ENCODE assay signal across 1 cellular context in genomic region chr3:150371741-150372254, GRCh38.
TF ChIP-seq lines count a peak whose summit lies in the region.

No MANE protein-coding gene starts in this region.

TF ChIP-seq in K562, 482 proteins besides CTCF, POLR2A, EP300 and RAD21 (continued from another document and continues in another):
- no peak for TF ChIP-seq RNF219 (CRISPR knock-in tag; IDR thresholded peaks at IDR 0.05)
- peak; percentile 32; the same call in 1 of the 2 replicates for TF ChIP-seq CXXC5 (CRISPR knock-in tag; IDR thresholded peaks at IDR 0.05)
- no peak for TF ChIP-seq NEUROD1 (IDR thresholded peaks at IDR 0.05; ENCODE audit: borderline replicate concordance, low read depth, low read length, partially characterized antibody)
- no peak for TF ChIP-seq PRDM10 (IDR thresholded peaks at IDR 0.05; ENCODE audit: partially characterized antibody)
- TF ChIP-seq THRB (CRISPR knock-in tag; conservative IDR thresholded peaks at IDR 0.05): no peak
- no peak for TF ChIP-seq ZNF140 (CRISPR knock-in tag; IDR thresholded peaks at IDR 0.05)
- no peak for TF ChIP-seq ZNF740 (CRISPR knock-in tag; IDR thresholded peaks at IDR 0.05)
- no peak for TF ChIP-seq ZNF740 (tag; IDR thresholded peaks at IDR 0.05)
- no peak for TF ChIP-seq MYC (IDR thresholded peaks at IDR 0.05; ENCODE audit: low read depth, low read length)
- no peak for TF ChIP-seq MYC (CRISPR knock-in tag; IDR thresholded peaks at IDR 0.05; ENCODE audit: borderline replicate concordance, low read depth)
- no peak for TF ChIP-seq RFX7 (CRISPR knock-in tag; IDR thresholded peaks at IDR 0.05)
- TF ChIP-seq, protein P1, sequence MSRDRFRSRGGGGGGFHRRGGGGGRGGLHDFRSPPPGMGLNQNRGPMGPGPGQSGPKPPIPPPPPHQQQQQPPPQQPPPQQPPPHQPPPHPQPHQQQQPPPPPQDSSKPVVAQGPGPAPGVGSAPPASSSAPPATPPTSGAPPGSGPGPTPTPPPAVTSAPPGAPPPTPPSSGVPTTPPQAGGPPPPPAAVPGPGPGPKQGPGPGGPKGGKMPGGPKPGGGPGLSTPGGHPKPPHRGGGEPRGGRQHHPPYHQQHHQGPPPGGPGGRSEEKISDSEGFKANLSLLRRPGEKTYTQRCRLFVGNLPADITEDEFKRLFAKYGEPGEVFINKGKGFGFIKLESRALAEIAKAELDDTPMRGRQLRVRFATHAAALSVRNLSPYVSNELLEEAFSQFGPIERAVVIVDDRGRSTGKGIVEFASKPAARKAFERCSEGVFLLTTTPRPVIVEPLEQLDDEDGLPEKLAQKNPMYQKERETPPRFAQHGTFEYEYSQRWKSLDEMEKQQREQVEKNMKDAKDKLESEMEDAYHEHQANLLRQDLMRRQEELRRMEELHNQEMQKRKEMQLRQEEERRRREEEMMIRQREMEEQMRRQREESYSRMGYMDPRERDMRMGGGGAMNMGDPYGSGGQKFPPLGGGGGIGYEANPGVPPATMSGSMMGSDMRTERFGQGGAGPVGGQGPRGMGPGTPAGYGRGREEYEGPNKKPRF (IDR thresholded peaks at IDR 0.05; ENCODE audit: low read depth, low read length): no peak
- TF ChIP-seq, protein P2, sequence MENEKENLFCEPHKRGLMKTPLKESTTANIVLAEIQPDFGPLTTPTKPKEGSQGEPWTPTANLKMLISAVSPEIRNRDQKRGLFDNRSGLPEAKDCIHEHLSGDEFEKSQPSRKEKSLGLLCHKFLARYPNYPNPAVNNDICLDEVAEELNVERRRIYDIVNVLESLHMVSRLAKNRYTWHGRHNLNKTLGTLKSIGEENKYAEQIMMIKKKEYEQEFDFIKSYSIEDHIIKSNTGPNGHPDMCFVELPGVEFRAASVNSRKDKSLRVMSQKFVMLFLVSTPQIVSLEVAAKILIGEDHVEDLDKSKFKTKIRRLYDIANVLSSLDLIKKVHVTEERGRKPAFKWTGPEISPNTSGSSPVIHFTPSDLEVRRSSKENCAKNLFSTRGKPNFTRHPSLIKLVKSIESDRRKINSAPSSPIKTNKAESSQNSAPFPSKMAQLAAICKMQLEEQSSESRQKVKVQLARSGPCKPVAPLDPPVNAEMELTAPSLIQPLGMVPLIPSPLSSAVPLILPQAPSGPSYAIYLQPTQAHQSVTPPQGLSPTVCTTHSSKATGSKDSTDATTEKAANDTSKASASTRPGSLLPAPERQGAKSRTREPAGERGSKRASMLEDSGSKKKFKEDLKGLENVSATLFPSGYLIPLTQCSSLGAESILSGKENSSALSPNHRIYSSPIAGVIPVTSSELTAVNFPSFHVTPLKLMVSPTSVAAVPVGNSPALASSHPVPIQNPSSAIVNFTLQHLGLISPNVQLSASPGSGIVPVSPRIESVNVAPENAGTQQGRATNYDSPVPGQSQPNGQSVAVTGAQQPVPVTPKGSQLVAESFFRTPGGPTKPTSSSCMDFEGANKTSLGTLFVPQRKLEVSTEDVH (IDR thresholded peaks at IDR 0.05; ENCODE audit: low read depth, partially characterized antibody): no peak
- no peak for TF ChIP-seq ARID3B (CRISPR knock-in tag; IDR thresholded peaks at IDR 0.05; ENCODE audit: borderline replicate concordance)
- TF ChIP-seq L3MBTL2 (IDR thresholded peaks at IDR 0.05): no peak
- peak in 1 of 2 experiments; percentile 46; a peak in 1 of 4 replicates for TF ChIP-seq RCOR1 (IDR thresholded peaks at IDR 0.05; ENCODE audit: borderline replicate concordance in 1 of 2, low read depth in 2 of 2, low read length in 2 of 2)
- TF ChIP-seq CEBPG (CRISPR knock-in tag; IDR thresholded peaks at IDR 0.05): peak; percentile 70
- TF ChIP-seq CEBPG (tag; conservative IDR thresholded peaks at IDR 0.05 in 1 of 2, IDR thresholded peaks at IDR 0.05 in 1 of 2): peak; percentile 93 to 97
- TF ChIP-seq EP400 (IDR thresholded peaks at IDR 0.05): no peak
- TF ChIP-seq, protein P3, sequence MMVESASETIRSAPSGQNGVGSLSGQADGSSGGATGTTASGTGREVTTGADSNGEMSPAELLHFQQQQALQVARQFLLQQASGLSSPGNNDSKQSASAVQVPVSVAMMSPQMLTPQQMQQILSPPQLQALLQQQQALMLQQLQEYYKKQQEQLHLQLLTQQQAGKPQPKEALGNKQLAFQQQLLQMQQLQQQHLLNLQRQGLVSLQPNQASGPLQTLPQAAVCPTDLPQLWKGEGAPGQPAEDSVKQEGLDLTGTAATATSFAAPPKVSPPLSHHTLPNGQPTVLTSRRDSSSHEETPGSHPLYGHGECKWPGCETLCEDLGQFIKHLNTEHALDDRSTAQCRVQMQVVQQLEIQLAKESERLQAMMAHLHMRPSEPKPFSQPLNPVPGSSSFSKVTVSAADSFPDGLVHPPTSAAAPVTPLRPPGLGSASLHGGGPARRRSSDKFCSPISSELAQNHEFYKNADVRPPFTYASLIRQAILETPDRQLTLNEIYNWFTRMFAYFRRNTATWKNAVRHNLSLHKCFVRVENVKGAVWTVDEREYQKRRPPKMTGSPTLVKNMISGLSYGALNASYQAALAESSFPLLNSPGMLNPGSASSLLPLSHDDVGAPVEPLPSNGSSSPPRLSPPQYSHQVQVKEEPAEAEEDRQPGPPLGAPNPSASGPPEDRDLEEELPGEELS (CRISPR knock-in tag; IDR thresholded peaks at IDR 0.05; ENCODE audit: borderline replicate concordance): no peak
- TF ChIP-seq SMAD3 (CRISPR knock-in tag; conservative IDR thresholded peaks at IDR 0.05): no peak
- TF ChIP-seq FOXK1 (CRISPR knock-in tag; IDR thresholded peaks at IDR 0.05; ENCODE audit: borderline replicate concordance): no peak
- no peak for TF ChIP-seq BCL6 (CRISPR knock-in tag; IDR thresholded peaks at IDR 0.05)
- TF ChIP-seq, protein P4, sequence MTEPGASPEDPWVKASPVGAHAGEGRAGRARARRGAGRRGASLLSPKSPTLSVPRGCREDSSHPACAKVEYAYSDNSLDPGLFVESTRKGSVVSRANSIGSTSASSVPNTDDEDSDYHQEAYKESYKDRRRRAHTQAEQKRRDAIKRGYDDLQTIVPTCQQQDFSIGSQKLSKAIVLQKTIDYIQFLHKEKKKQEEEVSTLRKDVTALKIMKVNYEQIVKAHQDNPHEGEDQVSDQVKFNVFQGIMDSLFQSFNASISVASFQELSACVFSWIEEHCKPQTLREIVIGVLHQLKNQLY (CRISPR knock-in tag; conservative IDR thresholded peaks at IDR 0.05): no peak
- 0 out of 2 replicates have a peak, but pooled peaks have one; percentile 46 for TF ChIP-seq ZNF175 (CRISPR knock-in tag; IDR thresholded peaks at IDR 0.05; ENCODE audit: low read depth)
- TF ChIP-seq SIN3A (IDR thresholded peaks at IDR 0.05; ENCODE audit: borderline replicate concordance in 2 of 2, control insufficient read depth in 1 of 2, low read depth in 2 of 2, low read length in 2 of 2): no peak
- TF ChIP-seq, protein P5, sequence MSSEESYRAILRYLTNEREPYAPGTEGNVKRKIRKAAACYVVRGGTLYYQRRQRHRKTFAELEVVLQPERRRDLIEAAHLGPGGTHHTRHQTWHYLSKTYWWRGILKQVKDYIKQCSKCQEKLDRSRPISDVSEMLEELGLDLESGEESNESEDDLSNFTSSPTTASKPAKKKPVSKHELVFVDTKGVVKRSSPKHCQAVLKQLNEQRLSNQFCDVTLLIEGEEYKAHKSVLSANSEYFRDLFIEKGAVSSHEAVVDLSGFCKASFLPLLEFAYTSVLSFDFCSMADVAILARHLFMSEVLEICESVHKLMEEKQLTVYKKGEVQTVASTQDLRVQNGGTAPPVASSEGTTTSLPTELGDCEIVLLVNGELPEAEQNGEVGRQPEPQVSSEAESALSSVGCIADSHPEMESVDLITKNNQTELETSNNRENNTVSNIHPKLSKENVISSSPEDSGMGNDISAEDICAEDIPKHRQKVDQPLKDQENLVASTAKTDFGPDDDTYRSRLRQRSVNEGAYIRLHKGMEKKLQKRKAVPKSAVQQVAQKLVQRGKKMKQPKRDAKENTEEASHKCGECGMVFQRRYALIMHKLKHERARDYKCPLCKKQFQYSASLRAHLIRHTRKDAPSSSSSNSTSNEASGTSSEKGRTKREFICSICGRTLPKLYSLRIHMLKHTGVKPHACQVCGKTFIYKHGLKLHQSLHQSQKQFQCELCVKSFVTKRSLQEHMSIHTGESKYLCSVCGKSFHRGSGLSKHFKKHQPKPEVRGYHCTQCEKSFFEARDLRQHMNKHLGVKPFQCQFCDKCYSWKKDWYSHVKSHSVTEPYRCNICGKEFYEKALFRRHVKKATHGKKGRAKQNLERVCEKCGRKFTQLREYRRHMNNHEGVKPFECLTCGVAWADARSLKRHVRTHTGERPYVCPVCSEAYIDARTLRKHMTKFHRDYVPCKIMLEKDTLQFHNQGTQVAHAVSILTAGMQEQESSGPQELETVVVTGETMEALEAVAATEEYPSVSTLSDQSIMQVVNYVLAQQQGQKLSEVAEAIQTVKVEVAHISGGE (CRISPR knock-in tag; IDR thresholded peaks at IDR 0.05): no peak
- no peak for TF ChIP-seq NR2C2 (CRISPR knock-in tag; IDR thresholded peaks at IDR 0.05)
- no peak for TF ChIP-seq NR2C2 (tag; IDR thresholded peaks at IDR 0.05)
- peak; percentile 57 for TF ChIP-seq SMARCA4 (IDR thresholded peaks at IDR 0.05)
- no peak for TF ChIP-seq STAG1 (CRISPR knock-in tag; IDR thresholded peaks at IDR 0.05; ENCODE audit: borderline replicate concordance)
- TF ChIP-seq, protein P6, sequence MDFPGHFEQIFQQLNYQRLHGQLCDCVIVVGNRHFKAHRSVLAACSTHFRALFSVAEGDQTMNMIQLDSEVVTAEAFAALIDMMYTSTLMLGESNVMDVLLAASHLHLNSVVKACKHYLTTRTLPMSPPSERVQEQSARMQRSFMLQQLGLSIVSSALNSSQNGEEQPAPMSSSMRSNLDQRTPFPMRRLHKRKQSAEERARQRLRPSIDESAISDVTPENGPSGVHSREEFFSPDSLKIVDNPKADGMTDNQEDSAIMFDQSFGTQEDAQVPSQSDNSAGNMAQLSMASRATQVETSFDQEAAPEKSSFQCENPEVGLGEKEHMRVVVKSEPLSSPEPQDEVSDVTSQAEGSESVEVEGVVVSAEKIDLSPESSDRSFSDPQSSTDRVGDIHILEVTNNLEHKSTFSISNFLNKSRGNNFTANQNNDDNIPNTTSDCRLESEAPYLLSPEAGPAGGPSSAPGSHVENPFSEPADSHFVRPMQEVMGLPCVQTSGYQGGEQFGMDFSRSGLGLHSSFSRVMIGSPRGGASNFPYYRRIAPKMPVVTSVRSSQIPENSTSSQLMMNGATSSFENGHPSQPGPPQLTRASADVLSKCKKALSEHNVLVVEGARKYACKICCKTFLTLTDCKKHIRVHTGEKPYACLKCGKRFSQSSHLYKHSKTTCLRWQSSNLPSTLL (IDR thresholded peaks at IDR 0.05): no peak
